9 cellular contexts compared by ENCODE assay signal in genomic region chr6:45078432-45078831, GRCh38.
"Had no signal": no experiment of that assay in that cellular context is flagged by ENCODE, and none has a peak within 500 bp of the region (broad histone marks: within the 10 kb centered on the region; RNA-seq: fewer than 3 reads in every experiment).

No MANE protein-coding gene starts in this region.

- H3K4me3 ChIP-seq: GM23248, HAP-1, K562 had no signal

- H3K9ac ChIP-seq: GM23248 had no signal

- ATAC-seq: HCT116, K562 had no signal

- FAIRE-seq: K562 had no signal

- DNase-seq: GM23248, GOT3, H7, IMR-90, KG1 had no signal

- H3K36me3 ChIP-seq: HAP-1 had no signal

- H2AFZ ChIP-seq: GM23248 had no signal

- H3K4me1 ChIP-seq: HAP-1 had no signal

- H3K27ac ChIP-seq: GM23248, HL-60 had no signal
